Comparison of ENCODE assay signal across 8 cellular contexts in the genomic region with DNA sequence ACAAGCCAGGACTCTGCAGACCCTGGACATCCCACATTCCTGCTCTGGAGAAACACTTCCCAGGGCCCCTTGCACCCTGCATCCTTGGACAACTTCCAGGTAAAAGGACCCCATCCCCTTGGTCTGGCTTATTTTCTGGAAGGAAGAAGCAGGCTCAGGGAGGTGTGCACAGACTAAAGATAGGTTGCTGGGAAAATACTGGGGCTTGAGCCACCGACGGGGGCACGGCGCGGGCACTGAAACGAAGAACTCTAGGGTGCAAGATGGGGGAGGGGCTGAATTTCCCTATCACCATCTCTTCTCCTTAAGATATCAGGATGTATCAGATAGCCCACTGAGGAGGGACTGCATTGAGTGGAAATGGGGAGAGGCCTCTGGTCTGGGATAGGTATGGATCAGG. TPM values are rescaled to one million over a fixed set of nuclear protein-coding genes. Genes with fewer than 3 reads are reported as not detected.
DNase-seq lines count a peak whose midpoint lies in the region; ATAC-seq and TF ChIP-seq lines count a peak whose summit lies in the region.

No MANE protein-coding gene starts in this region.

- no peaks in the 10 kb centered on the region for H3K9me3 Mint-ChIP-seq in Caco-2 (ENCODE audit: unreplicated experiment)

- H3K4me2 ChIP-seq in PC-3 (ENCODE audit: low read length), result peak overlapping the region; percentile 97

- WGBS in ovary, 3 donors, result 29 to 45% (median 34%) methylated on average over 6 of the region's 6 CpGs

- POLR2A ChIA-PET in Caco-2 (lab: Charles Lee), result interaction anchor here (0.6 kb wide), 1 partner anchor 9 kb away, joined by 3 read pairs; a partner anchor contains a TSS
- POLR2A ChIA-PET in PC-3 (lab: Charles Lee; ENCODE audit: unreplicated experiment), result no interaction called here
- POLR2A ChIA-PET in GM10248 (lab: Yijun Ruan, JAX), result no interaction called here

- no peaks in the 10 kb centered on the region for H3K27me3 ChIP-seq in Caco-2 (replicated peaks; ENCODE audit: control insufficient read depth, insufficient read depth, low read length)
- no peaks in the 10 kb centered on the region for H3K27me3 ChIP-seq in PC-3 (ENCODE audit: low read length)
- no peaks in the 10 kb centered on the region for H3K27me3 ChIP-seq in ovary

- no peaks in the 10 kb centered on the region for H4K20me1 ChIP-seq in PC-3 (ENCODE audit: low read length)

- H3K36me3 Mint-ChIP-seq in Caco-2 (ENCODE audit: insufficient read depth, unreplicated experiment), result peaks cover 6% of the 10 kb centered on the region

- peak overlapping the region; percentile 82 for H3K4me3 ChIP-seq in Caco-2 (ENCODE audit: low read depth, low read length)
- peak overlapping the region; percentile 82 for H3K4me3 ChIP-seq in PC-3 (ENCODE audit: low read length)
- H3K4me3 ChIP-seq in epithelial cell of esophagus (ENCODE audit: low read length), result peak overlapping the region; percentile 52
- H3K4me3 ChIP-seq in ovary, result peak overlapping the region; percentile 75

- TF ChIP-seq CTCF in Caco-2 (IDR thresholded peaks at IDR 0.05; ENCODE audit: insufficient read depth in 1 of 2, low read depth in 1 of 2, low read length in 1 of 2, severe bottlenecking in 1 of 2, unreplicated experiment in 1 of 2) (no peak), PC-3 (conservative IDR thresholded peaks at IDR 0.05; ENCODE audit: low read depth, low read length) (no peak), epithelial cell of esophagus (IDR thresholded peaks at IDR 0.05; ENCODE audit: insufficient read depth, low read depth, low read length, missing control alignments) (no peak), ovary (IDR thresholded peaks at IDR 0.05) (no peak), GM10248 (IDR thresholded peaks at IDR 0.05; ENCODE audit: control extremely low read depth, extremely low read depth, low read depth, missing control alignments) (no peak)

- H3K27ac Mint-ChIP-seq in Caco-2 (ENCODE audit: unreplicated experiment), result peak overlapping the region; percentile 54

- H3K9me3 ChIP-seq in Caco-2 (no peaks in the 10 kb centered on the region), PC-3 (ENCODE audit: low read length) (no peaks in the 10 kb centered on the region), ovary (no peaks in the 10 kb centered on the region)

- H3K4me1 ChIP-seq in Caco-2 (no peaks in the 10 kb centered on the region), PC-3 (ENCODE audit: insufficient read depth, low read length) (peaks cover 15% of the 10 kb centered on the region), ovary (ENCODE audit: insufficient read depth) (peaks cover 4% of the 10 kb centered on the region)

- H2AFZ ChIP-seq in PC-3 (ENCODE audit: low read length), result peak overlapping the region; percentile 74

- H3K36me3 ChIP-seq in Caco-2 (ENCODE audit: control insufficient read depth, insufficient read depth, low read length) (peaks cover 3% of the 10 kb centered on the region), PC-3 (ENCODE audit: low read depth, low read length) (no peaks in the 10 kb centered on the region; the same call in 1 of the 2 replicates), ovary (no peaks in the 10 kb centered on the region)

- no peak overlapping the region for H3K27ac ChIP-seq in PC-3 (ENCODE audit: low read length)
- H3K27ac ChIP-seq in ovary, result no peak overlapping the region

- DNase-seq in Caco-2 (no peak), PC-3 (no peak), epithelial cell of esophagus (ENCODE audit: low read depth) (no peak), ovary (no peak), GM10248 (ENCODE audit: extremely low spot score) (no peak), NCI-H1436 treated with DMSO at 0.1 percent for 48 hours (lab: John Stamatoyannopoulos, UW) (no peak), RPMI8226 (no peak)

- intact Hi-C loops in Caco-2 (cut with micrococcal nuclease; ENCODE audit: unreplicated experiment), result no loop called here
- intact Hi-C loops in PC-3 (cut with micrococcal nuclease), result loop anchor here (10.0 kb wide), 1 partner anchor 174 kb away; no protein-coding TSS in a partner anchor
- intact Hi-C loops in ovary (cut with DNase I), result no loop called here

- peak overlapping the region; percentile 88 for H3K4me3 Mint-ChIP-seq in Caco-2 (ENCODE audit: unreplicated experiment)

- no peak for TF ChIP-seq POLR2A in ovary (IDR thresholded peaks at IDR 0.05)

- H3K9me2 ChIP-seq in PC-3 (replicated peaks; ENCODE audit: low read length), result no peaks in the 10 kb centered on the region

- peak overlapping the region; percentile 67 for H3K9ac ChIP-seq in PC-3 (ENCODE audit: low read length)

- H3K27me3 Mint-ChIP-seq in Caco-2 (ENCODE audit: insufficient read depth, unreplicated experiment), result no peaks in the 10 kb centered on the region

- no peak for ATAC-seq in PC-3
- ATAC-seq in GM19324 (IDR thresholded peaks at IDR 0.05; ENCODE audit: low FRiP score, unreplicated experiment), result no peak

- peaks cover 9% of the 10 kb centered on the region for H3K4me1 Mint-ChIP-seq in Caco-2 (ENCODE audit: low read depth, unreplicated experiment)

- peaks cover 6% of the 10 kb centered on the region; the same call in 1 of the 2 replicates for H3K79me2 ChIP-seq in PC-3 (ENCODE audit: low read length)

- BruUV-seq in Caco-2 (replicated peaks; lab: Mats Ljungman, UMichigan), result no TSS peak
- TSS peak; percentile 41 for BruUV-seq in PC-3 (replicated peaks; lab: Mats Ljungman, UMichigan)

- H3F3A ChIP-seq in PC-3 (ENCODE audit: low read length, unreplicated experiment), result no peaks in the 10 kb centered on the region

- no peak for TF ChIP-seq EP300 in ovary (IDR thresholded peaks at IDR 0.05)

- CTCF ChIA-PET in Caco-2 (lab: Charles Lee), result interaction anchor here (1.2 kb wide), 1 partner anchor 8 kb away, joined by 5 read pairs; a partner anchor contains a TSS
- CTCF ChIA-PET in PC-3 (lab: Charles Lee), result interaction anchor here (0.7 kb wide), 1 partner anchor 43 kb away, joined by 3 read pairs; no protein-coding TSS in a partner anchor
- CTCF ChIA-PET in GM10248 (lab: Yijun Ruan, JAX), result interaction anchor here (0.7 to 6.7 kb wide), 7 partner anchors 8 to 315 kb away, joined by 3 to 52 read pairs (median 3); a partner anchor contains a TSS

RNA-seq across cellular contexts. Expression of a gene that starts 0.8 kb away (rescaled TPM):
- total RNA-seq in Caco-2 (2022), result 4.1 and 4.3 TPM in 2 replicates
- 3.9 and 4.3 TPM in 2 replicates for total RNA-seq in PC-3 (2014; rRNA removed)
- 1 to 10 TPM; 2.6 to 8.4 (median 6.2) TPM for total RNA-seq in ovary
- polyA plus RNA-seq in ovary, result 1 to 10 TPM in 1 of 2 donors, under 1 TPM in 1; 1.00 to 6.8 TPM

RNA-seq across cellular contexts. Expression of a gene that starts 1.7 kb away (rescaled TPM):
- 1.8 and 2.8 TPM in 2 replicates for total RNA-seq in Caco-2 (2022)
- 0.26 and 1.7 TPM in 2 replicates for total RNA-seq in PC-3 (2014; rRNA removed)
- 1 to 10 TPM; 1.6 to 7.3 (median 3.7) TPM for total RNA-seq in ovary
- 1 to 10 TPM; 1.5 to 3.0 TPM for polyA plus RNA-seq in ovary

RNA-seq across cellular contexts. Expression of a gene that starts 8.6 kb away (rescaled TPM):
- total RNA-seq in Caco-2 (2022), result 224 and 260 TPM in 2 replicates
- 142 and 162 TPM in 2 replicates for total RNA-seq in PC-3 (2014; rRNA removed)
- total RNA-seq in ovary, result 100 to 1,000 TPM; 105 to 167 (median 144) TPM
- polyA plus RNA-seq in ovary, result 100 to 1,000 TPM; 210 to 244 TPM

RNA-seq across cellular contexts. Expression of a gene that starts 31.7 kb away (rescaled TPM):
- total RNA-seq in Caco-2 (2022) (8.9 and 12.2 TPM in 2 replicates), PC-3 (2014; rRNA removed) (not detected in 2 replicates), ovary (under 1 TPM in 2 of 7 donors, not detected in 5; 0.53 to 0.94 TPM)
- under 1 TPM in 1 of 2 donors, not detected in 1; 0.81 TPM for polyA plus RNA-seq in ovary

RNA-seq across cellular contexts. Expression of a gene that starts 43.5 kb away (rescaled TPM):
- 3.8 and 3.9 TPM in 2 replicates for total RNA-seq in Caco-2 (2022)
- 4.2 and 5.5 TPM in 2 replicates for total RNA-seq in PC-3 (2014; rRNA removed)
- total RNA-seq in ovary, result 10 to 100 TPM in 4 of 7 donors, 1 to 10 TPM in 3; 7.3 to 14.9 (median 10.3) TPM
- polyA plus RNA-seq in ovary, result 1 to 10 TPM; 2.8 to 6.9 TPM
